In genomic region chr5:131109540-131110255, GRCh38 we compare ENCODE assay signal across 8 cellular contexts. TPM values are rescaled to one million over a fixed set of nuclear protein-coding genes. Genes with fewer than 3 reads are reported as not detected.
A peak's percentile ranks its signal among the peaks of the same experiment; 100 is the strongest.
DNase-seq lines count a peak whose midpoint lies in the region; ATAC-seq lines count a peak whose summit lies in the region.

No MANE protein-coding gene starts in this region.

- H2BK15ac ChIP-seq in mesenchymal stem cell (ENCODE audit: low read depth, poor library complexity, severe bottlenecking) = no peak overlapping the region

- H3K23ac ChIP-seq in mesenchymal stem cell (ENCODE audit: low read length in 2 of 2) = no peak overlapping the region

- ATAC-seq in Right ventricle myocardium superior (ENCODE audit: poor library complexity) (peak; percentile 62), Right ventricle myocardium inferior (no peak), GM21528 (IDR thresholded peaks at IDR 0.05; ENCODE audit: low FRiP score, unreplicated experiment) (peak; percentile 94)

- DNase-seq in Right ventricle myocardium superior = no peak
- DNase-seq in Right ventricle myocardium inferior (ENCODE audit: missing footprints) = no peak
- peak; percentile 29 for DNase-seq in HPDE6-E6E7 (ENCODE audit: extremely low spot score)
- peak; percentile 4 to 58 for DNase-seq in SJCRH30
- peak; percentile 15 to 46 for DNase-seq in dermis microvascular lymphatic vessel endothelial cell (ENCODE audit: low read depth in 2 of 2)
- DNase-seq in mesenchymal stem cell = peak; percentile 53
- no peak for DNase-seq in UCSD-AML1 (lab: John Stamatoyannopoulos, UW; ENCODE audit: unreplicated experiment)

- intact Hi-C loops in Right ventricle myocardium superior (cut with DNase I) (loop anchor here (10.0 kb wide), 1 partner anchor 1215 kb away; no protein-coding TSS in a partner anchor), Right ventricle myocardium inferior (cut with DNase I) (loop anchor here (5.0 kb wide), 2 partner anchors 237 to 1337 kb away; no protein-coding TSS in a partner anchor)

- H3K14ac ChIP-seq in mesenchymal stem cell (ENCODE audit: low read length in 2 of 2) = no peak overlapping the region

- no peak overlapping the region for H3K27ac ChIP-seq in SJCRH30
- no peak overlapping the region for H3K27ac ChIP-seq in mesenchymal stem cell (ENCODE audit: low read length, poor library complexity, severe bottlenecking)

- no peak overlapping the region for H3K9ac ChIP-seq in mesenchymal stem cell (ENCODE audit: low read length)

- H3K4ac ChIP-seq in mesenchymal stem cell (ENCODE audit: low read depth in 1 of 2, low read length in 2 of 2) = no peak overlapping the region

- H3K36me3 ChIP-seq in SJCRH30 (no peaks in the 10 kb centered on the region), mesenchymal stem cell (ENCODE audit: control insufficient read depth in 1 of 2, insufficient read depth in 2 of 2, low read depth in 1 of 2, low read length in 2 of 2) (no peaks in the 10 kb centered on the region)

- no peak overlapping the region for H2AFZ ChIP-seq in mesenchymal stem cell (ENCODE audit: low read depth, low read length)

- no CpG with 5 or more reads among the region's 2 CpGs for WGBS in mesenchymal stem cell

- H3K4me3 ChIP-seq in SJCRH30 = no peak overlapping the region
- H3K4me3 ChIP-seq in mesenchymal stem cell (ENCODE audit: insufficient read depth in 1 of 2, low read depth in 1 of 2, low read length in 2 of 2) = no peak overlapping the region

- H4K91ac ChIP-seq in mesenchymal stem cell (ENCODE audit: low read length) = no peak overlapping the region

- no peak overlapping the region for H4K8ac ChIP-seq in mesenchymal stem cell (ENCODE audit: low read length)

- H3K9me3 ChIP-seq in SJCRH30 (replicated peaks) = no peaks in the 10 kb centered on the region
- H3K9me3 ChIP-seq in mesenchymal stem cell (ENCODE audit: control insufficient read depth, low read length) = no peaks in the 10 kb centered on the region

- H3K27me3 ChIP-seq in SJCRH30 (no peaks in the 10 kb centered on the region), mesenchymal stem cell (ENCODE audit: control insufficient read depth in 1 of 2, insufficient read depth in 1 of 2, low read length in 2 of 2) (no peaks in the 10 kb centered on the region)

- H2BK5ac ChIP-seq in mesenchymal stem cell (ENCODE audit: low read depth, low read length, poor library complexity, severe bottlenecking) = no peak overlapping the region

- H2AK5ac ChIP-seq in mesenchymal stem cell (ENCODE audit: low read length, severe bottlenecking) = no peak overlapping the region

- H3K4me2 ChIP-seq in mesenchymal stem cell (ENCODE audit: low read length, poor library complexity, severe bottlenecking) = no peak overlapping the region

- H2BK12ac ChIP-seq in mesenchymal stem cell (ENCODE audit: low read length in 2 of 2) = no peak overlapping the region

- no peak overlapping the region for H2BK120ac ChIP-seq in mesenchymal stem cell (ENCODE audit: low read depth, low read length)

- no peak overlapping the region for H3K18ac ChIP-seq in mesenchymal stem cell (ENCODE audit: low read depth in 1 of 2, low read length in 2 of 2)

- H3K4me1 ChIP-seq in SJCRH30 (no peaks in the 10 kb centered on the region), mesenchymal stem cell (ENCODE audit: control insufficient read depth, insufficient read depth, low read depth, low read length) (no peaks in the 10 kb centered on the region)

- no peaks in the 10 kb centered on the region for H3K79me1 ChIP-seq in mesenchymal stem cell (replicated peaks; ENCODE audit: low read length, poor library complexity, severe bottlenecking)

RNA-seq across cellular contexts. Expression of gene HINT1, which starts 55.4 kb away (rescaled TPM):
- total RNA-seq in Right ventricle myocardium superior (194 TPM), Right ventricle myocardium inferior (200 TPM), dermis microvascular lymphatic vessel endothelial cell (199 and 247 TPM in 2 replicates)
- 348 and 350 TPM in 2 replicates for total RNA-seq in SJCRH30 (2014; rRNA removed; shearing (Covaris generic))
- 323 TPM for polyA plus RNA-seq in mesenchymal stem cell (2013, experiment 1 of 2)
- 343 TPM for polyA plus RNA-seq in mesenchymal stem cell (2013, experiment 2 of 2)

Comparison
In these comparisons a context has a peak if more than half of its experiments do, and no peak if none do; other contexts are left out.
1. DNase-seq: peak in HPDE6-E6E7 (single experiment), SJCRH30 (2 of 2), dermis microvascular lymphatic vessel endothelial cell (2 of 2) and mesenchymal stem cell (single experiment); none in Right ventricle myocardium superior (single experiment), Right ventricle myocardium inferior (single experiment) and UCSD-AML1 (single experiment).